ENCODE assay signal across 8 cellular contexts in genomic region chr16:54931041-54931756, GRCh38. TPM values are rescaled to one million over a fixed set of nuclear protein-coding genes. Genes with fewer than 3 reads are reported as not detected.
DNase-seq lines count a peak whose midpoint lies in the region; ATAC-seq lines count a peak whose summit lies in the region.

No MANE protein-coding gene starts in this region.

- H3K36me3 Mint-ChIP-seq in central memory CD8-positive, alpha-beta T cell (ENCODE audit: insufficient read depth) = peaks cover 10% of the 10 kb centered on the region

- no peak overlapping the region for H2BK15ac ChIP-seq in mesendoderm (replicated peaks; ENCODE audit: low read depth)

- peaks cover 36% of the 10 kb centered on the region for H3K27me3 ChIP-seq in mesendoderm (ENCODE audit: insufficient read depth, low read length, poor library complexity)

- peak overlapping the region; percentile 80 for H3K56ac ChIP-seq in mesendoderm (ENCODE audit: low read length)

- H3K27me3 Mint-ChIP-seq in central memory CD8-positive, alpha-beta T cell = peaks cover 81% of the 10 kb centered on the region

- peak overlapping the region; percentile 72 for H3K4me2 ChIP-seq in mesendoderm (ENCODE audit: low read length)

- H3K79me2 ChIP-seq in mesendoderm (ENCODE audit: control insufficient read depth, insufficient read depth, low read length) = no peaks in the 10 kb centered on the region

- H2BK120ac ChIP-seq in mesendoderm (ENCODE audit: low read depth, low read length) = no peak overlapping the region

- H2AK5ac ChIP-seq in mesendoderm (ENCODE audit: low read length) = no peak overlapping the region

- H3K9ac ChIP-seq in mesendoderm (ENCODE audit: low read length) = peak overlapping the region; percentile 64

- no CpG with 5 or more reads among the region's 88 CpGs for WGBS in mesendoderm (ENCODE audit: extremely low coverage, insufficient coverage, low lambda C conversion rate)

- no peaks in the 10 kb centered on the region for H3K36me3 ChIP-seq in mesendoderm (ENCODE audit: control insufficient read depth, insufficient read depth, low read length)

- peak overlapping the region; percentile 39 for H3K4me3 ChIP-seq in mesendoderm (ENCODE audit: low read length)

- H4K5ac ChIP-seq in mesendoderm (ENCODE audit: low read length) = no peak overlapping the region

- H3K4ac ChIP-seq in mesendoderm (ENCODE audit: low read depth, low read length) = no peak overlapping the region

- no peaks in the 10 kb centered on the region for H3K79me1 ChIP-seq in mesendoderm (ENCODE audit: low read length)

- no peak overlapping the region for H4K8ac ChIP-seq in mesendoderm (ENCODE audit: low read depth, low read length)

- no peak overlapping the region for H3K27ac ChIP-seq in mesendoderm (ENCODE audit: low read depth, low read length)

- DNase-seq in activated T-cell treated with anti-CD3 and anti-CD28 coated beads, Interleukin-2, amount 50 U/mL, for 1 hour = peak; percentile 35
- DNase-seq in activated T-cell treated with anti-CD3 and anti-CD28 coated beads for 4 hours (no peak), NCI-H69 (lab: John Stamatoyannopoulos, UW) (peak; percentile 52), mesendoderm (peak; percentile 52)
- DNase-seq in central memory CD8-positive, alpha-beta T cell (ENCODE audit: low spot score in 2 of 2) = no peak
- no peak for DNase-seq in effector CD8-positive, alpha-beta T cell (lab: John Stamatoyannopoulos, UW)

- H3K4me1 ChIP-seq in mesendoderm (ENCODE audit: control insufficient read depth, low read depth, low read length) = peaks cover 3% of the 10 kb centered on the region

- H3K27ac Mint-ChIP-seq in central memory CD8-positive, alpha-beta T cell (ENCODE audit: low read depth) = no peak overlapping the region

- H3K4me3 Mint-ChIP-seq in central memory CD8-positive, alpha-beta T cell = peak overlapping the region; percentile 83

- H2BK5ac ChIP-seq in mesendoderm (ENCODE audit: low read length) = no peak overlapping the region

- peaks cover 35% of the 10 kb centered on the region for H3K4me1 Mint-ChIP-seq in central memory CD8-positive, alpha-beta T cell

- no peak overlapping the region for H3K23ac ChIP-seq in mesendoderm (ENCODE audit: low read length)

- peaks cover 5% of the 10 kb centered on the region for H3K9me3 Mint-ChIP-seq in central memory CD8-positive, alpha-beta T cell

- H3K18ac ChIP-seq in mesendoderm (ENCODE audit: low read length) = peak overlapping the region; percentile 6

- no peak for ATAC-seq in central memory CD8-positive, alpha-beta T cell (replicated peaks; ENCODE audit: extremely low read depth, poor library complexity, severe bottlenecking)
- ATAC-seq in HG02981 (IDR thresholded peaks at IDR 0.05; ENCODE audit: unreplicated experiment) = no peak
- no peak for ATAC-seq in GM19351 (IDR thresholded peaks at IDR 0.05; ENCODE audit: unreplicated experiment)

RNA-seq across cellular contexts. Expression of gene IRX5, which starts 0.5 kb away (rescaled TPM):
- 0.27 TPM for polyA plus RNA-seq in mesendoderm (2013, experiment 1 of 2)
- 0.21 TPM for polyA plus RNA-seq in mesendoderm (2013, experiment 2 of 2)

Comparison
In these comparisons a context has a peak if more than half of its experiments do, and no peak if none do; other contexts are left out.
1. DNase-seq: peak in activated T-cell treated with anti-CD3 and anti-CD28 coated beads, Interleukin-2, amount 50 U/mL, for 1 hour (single experiment), NCI-H69 (single experiment) and mesendoderm (single experiment); none in activated T-cell treated with anti-CD3 and anti-CD28 coated beads for 4 hours (single experiment), central memory CD8-positive, alpha-beta T cell (0 of 2) and effector CD8-positive, alpha-beta T cell (single experiment).